Comparison of ENCODE assay signal across 1 cellular context in the genomic region with DNA sequence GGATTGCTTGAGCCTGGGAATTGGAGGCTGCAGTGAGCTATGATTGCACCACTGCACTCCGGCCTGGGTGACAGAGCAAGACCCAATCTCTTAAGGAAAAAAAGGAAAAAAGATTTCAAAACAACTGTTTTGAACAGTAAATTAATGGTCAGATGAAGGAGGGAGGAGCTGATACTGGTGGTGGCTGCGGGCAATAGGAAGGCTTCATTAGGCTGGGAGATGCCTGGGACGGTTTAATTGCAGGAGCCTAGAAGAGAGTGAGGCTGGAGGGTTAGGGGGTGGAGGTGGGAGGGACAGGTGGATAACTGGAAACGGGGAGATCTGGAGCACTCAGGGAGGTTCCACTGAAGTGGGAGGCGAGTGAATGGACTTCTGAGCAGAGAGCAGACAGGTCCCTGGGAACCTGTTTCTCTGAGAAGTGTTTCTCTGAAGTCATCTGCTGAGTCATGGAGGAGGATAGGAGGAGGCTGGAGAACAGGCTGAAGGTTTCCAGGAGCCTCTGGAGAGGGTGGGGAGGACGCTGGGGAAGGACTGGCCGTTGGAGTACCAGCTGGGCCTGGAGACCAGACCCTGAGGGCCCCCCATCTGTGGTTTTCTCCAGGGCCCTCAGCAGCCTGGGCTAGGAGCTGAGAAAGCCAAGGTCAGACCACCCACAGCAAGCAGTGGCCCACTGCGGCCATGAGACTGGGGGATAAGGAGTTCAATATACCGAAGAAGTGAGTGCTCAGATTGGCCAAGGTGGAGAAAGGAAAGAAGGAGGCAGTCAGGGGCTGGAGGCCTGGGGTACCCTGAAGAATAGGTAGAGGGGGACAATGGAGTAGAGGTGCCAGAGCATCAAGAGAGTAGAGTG.
A peak's percentile ranks its signal among the peaks of the same experiment; 100 is the strongest.
TF ChIP-seq lines count a peak whose summit lies in the region.

No MANE protein-coding gene starts in this region.

TF ChIP-seq in K562, 482 proteins besides CTCF, POLR2A, EP300 and RAD21 (continued from another document and continues in another):
- TF ChIP-seq, protein P1, sequence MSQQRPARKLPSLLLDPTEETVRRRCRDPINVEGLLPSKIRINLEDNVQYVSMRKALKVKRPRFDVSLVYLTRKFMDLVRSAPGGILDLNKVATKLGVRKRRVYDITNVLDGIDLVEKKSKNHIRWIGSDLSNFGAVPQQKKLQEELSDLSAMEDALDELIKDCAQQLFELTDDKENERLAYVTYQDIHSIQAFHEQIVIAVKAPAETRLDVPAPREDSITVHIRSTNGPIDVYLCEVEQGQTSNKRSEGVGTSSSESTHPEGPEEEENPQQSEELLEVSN (IDR thresholded peaks at IDR 0.05; ENCODE audit: borderline replicate concordance in 1 of 2, extremely low read depth in 1 of 2, insufficient read depth in 1 of 2, insufficient read length in 1 of 2, low read depth in 1 of 2, low read length in 1 of 2, poor library complexity in 1 of 2, severe bottlenecking in 1 of 2), result no peak
- TF ChIP-seq, protein P2, sequence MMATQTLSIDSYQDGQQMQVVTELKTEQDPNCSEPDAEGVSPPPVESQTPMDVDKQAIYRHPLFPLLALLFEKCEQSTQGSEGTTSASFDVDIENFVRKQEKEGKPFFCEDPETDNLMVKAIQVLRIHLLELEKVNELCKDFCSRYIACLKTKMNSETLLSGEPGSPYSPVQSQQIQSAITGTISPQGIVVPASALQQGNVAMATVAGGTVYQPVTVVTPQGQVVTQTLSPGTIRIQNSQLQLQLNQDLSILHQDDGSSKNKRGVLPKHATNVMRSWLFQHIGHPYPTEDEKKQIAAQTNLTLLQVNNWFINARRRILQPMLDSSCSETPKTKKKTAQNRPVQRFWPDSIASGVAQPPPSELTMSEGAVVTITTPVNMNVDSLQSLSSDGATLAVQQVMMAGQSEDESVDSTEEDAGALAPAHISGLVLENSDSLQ (IDR thresholded peaks at IDR 0.05), result peak; percentile 57; the same call in 1 of the 2 replicates
- TF ChIP-seq CXXC5 (CRISPR knock-in tag; IDR thresholded peaks at IDR 0.05) (peak; percentile 66), SMAD4 (CRISPR knock-in tag; conservative IDR thresholded peaks at IDR 0.05) (peak; percentile 86), ZNF174 (CRISPR knock-in tag; IDR thresholded peaks at IDR 0.05) (no peak), ZNF324 (CRISPR knock-in tag; IDR thresholded peaks at IDR 0.05) (0 out of 2 replicates have a peak, but pooled peaks have one; percentile 28), PHB2 (IDR thresholded peaks at IDR 0.05; ENCODE audit: low read depth) (0 out of 2 replicates have a peak, but pooled peaks have one; percentile 36), TEAD1 (CRISPR knock-in tag; IDR thresholded peaks at IDR 0.05) (no peak), ARHGAP35 (IDR thresholded peaks at IDR 0.05; ENCODE audit: partially characterized antibody) (peak; percentile 64), EHMT2 (IDR thresholded peaks at IDR 0.05) (no peak), ZFP36 (IDR thresholded peaks at IDR 0.05; ENCODE audit: low read depth, low read length, partially characterized antibody) (peak; percentile 44), ZNF436 (CRISPR knock-in tag; IDR thresholded peaks at IDR 0.05) (no peak), PHF8 (IDR thresholded peaks at IDR 0.05; ENCODE audit: borderline replicate concordance, low read length) (peak; percentile 50; the same call in 1 of the 2 replicates), ASH1L (IDR thresholded peaks at IDR 0.05; ENCODE audit: borderline replicate concordance, low read depth, partially characterized antibody) (peak; percentile 20), ZNF347 (CRISPR knock-in tag; IDR thresholded peaks at IDR 0.05; ENCODE audit: low read depth) (no peak), ZNF644 (tag; IDR thresholded peaks at IDR 0.05; ENCODE audit: low read depth) (peak; percentile 83; the same call in 1 of the 2 replicates), YBX1 (IDR thresholded peaks at IDR 0.05) (no peak), ZNF316 (IDR thresholded peaks at IDR 0.05) (peak; percentile 99), ARID1B (IDR thresholded peaks at IDR 0.05) (peak; percentile 88), TAF1 (IDR thresholded peaks at IDR 0.05; ENCODE audit: control insufficient read depth, extremely low read depth, insufficient read depth, low read length, severe bottlenecking) (peak; percentile 72), ZNF23 (CRISPR knock-in tag; IDR thresholded peaks at IDR 0.05) (no peak), FOXJ2 (tag; IDR thresholded peaks at IDR 0.05) (no peak), NONO (IDR thresholded peaks at IDR 0.05; ENCODE audit: low read depth in 2 of 2, low read length in 1 of 2) (peak in 1 of 2 experiments; percentile 66; a peak in 1 of 4 replicates), TCF7L2 (IDR thresholded peaks at IDR 0.05; ENCODE audit: low read depth, low read length) (no peak), NFE2 (IDR thresholded peaks at IDR 0.05; ENCODE audit: low read depth) (peak; percentile 100)
- TF ChIP-seq, protein P3, sequence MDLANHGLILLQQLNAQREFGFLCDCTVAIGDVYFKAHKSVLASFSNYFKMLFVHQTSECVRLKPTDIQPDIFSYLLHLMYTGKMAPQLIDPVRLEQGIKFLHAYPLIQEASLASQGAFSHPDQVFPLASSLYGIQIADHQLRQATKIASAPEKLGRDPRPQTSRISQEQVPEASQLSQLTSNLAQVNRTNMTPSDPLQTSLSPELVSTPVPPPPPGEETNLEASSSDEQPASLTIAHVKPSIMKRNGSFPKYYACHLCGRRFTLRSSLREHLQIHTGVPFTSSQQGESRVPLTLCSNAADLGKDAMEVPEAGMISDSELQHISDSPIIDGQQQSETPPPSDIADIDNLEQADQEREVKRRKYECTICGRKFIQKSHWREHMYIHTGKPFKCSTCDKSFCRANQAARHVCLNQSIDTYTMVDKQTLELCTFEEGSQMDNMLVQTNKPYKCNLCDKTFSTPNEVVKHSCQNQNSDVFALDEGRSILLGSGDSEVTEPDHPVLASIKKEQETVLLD (IDR thresholded peaks at IDR 0.05), result peak; percentile 67; the same call in 1 of the 2 replicates
- TF ChIP-seq, protein P4, sequence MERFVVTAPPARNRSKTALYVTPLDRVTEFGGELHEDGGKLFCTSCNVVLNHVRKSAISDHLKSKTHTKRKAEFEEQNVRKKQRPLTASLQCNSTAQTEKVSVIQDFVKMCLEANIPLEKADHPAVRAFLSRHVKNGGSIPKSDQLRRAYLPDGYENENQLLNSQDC (CRISPR knock-in tag; IDR thresholded peaks at IDR 0.05), result 0 out of 2 replicates have a peak, but pooled peaks have one; percentile 36
- TF ChIP-seq, protein P5, sequence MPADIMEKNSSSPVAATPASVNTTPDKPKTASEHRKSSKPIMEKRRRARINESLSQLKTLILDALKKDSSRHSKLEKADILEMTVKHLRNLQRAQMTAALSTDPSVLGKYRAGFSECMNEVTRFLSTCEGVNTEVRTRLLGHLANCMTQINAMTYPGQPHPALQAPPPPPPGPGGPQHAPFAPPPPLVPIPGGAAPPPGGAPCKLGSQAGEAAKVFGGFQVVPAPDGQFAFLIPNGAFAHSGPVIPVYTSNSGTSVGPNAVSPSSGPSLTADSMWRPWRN (IDR thresholded peaks at IDR 0.05; ENCODE audit: low read depth), result peak; percentile 49; the same call in 1 of the 2 replicates
- TF ChIP-seq, protein P6, sequence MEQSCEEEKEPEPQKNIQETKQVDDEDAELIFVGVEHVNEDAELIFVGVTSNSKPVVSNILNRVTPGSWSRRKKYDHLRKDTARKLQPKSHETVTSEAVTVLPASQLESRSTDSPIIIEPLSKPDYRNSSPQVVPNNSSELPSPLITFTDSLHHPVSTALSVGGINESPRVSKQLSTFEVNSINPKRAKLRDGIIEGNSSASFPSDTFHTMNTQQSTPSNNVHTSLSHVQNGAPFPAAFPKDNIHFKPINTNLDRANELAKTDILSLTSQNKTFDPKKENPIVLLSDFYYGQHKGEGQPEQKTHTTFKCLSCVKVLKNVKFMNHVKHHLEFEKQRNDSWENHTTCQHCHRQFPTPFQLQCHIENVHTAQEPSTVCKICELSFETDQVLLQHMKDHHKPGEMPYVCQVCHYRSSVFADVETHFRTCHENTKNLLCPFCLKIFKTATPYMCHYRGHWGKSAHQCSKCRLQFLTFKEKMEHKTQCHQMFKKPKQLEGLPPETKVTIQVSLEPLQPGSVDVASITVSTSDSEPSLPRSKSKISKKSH (CRISPR knock-in tag; IDR thresholded peaks at IDR 0.05), result no peak
- TF ChIP-seq, protein P7, sequence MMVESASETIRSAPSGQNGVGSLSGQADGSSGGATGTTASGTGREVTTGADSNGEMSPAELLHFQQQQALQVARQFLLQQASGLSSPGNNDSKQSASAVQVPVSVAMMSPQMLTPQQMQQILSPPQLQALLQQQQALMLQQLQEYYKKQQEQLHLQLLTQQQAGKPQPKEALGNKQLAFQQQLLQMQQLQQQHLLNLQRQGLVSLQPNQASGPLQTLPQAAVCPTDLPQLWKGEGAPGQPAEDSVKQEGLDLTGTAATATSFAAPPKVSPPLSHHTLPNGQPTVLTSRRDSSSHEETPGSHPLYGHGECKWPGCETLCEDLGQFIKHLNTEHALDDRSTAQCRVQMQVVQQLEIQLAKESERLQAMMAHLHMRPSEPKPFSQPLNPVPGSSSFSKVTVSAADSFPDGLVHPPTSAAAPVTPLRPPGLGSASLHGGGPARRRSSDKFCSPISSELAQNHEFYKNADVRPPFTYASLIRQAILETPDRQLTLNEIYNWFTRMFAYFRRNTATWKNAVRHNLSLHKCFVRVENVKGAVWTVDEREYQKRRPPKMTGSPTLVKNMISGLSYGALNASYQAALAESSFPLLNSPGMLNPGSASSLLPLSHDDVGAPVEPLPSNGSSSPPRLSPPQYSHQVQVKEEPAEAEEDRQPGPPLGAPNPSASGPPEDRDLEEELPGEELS (CRISPR knock-in tag; IDR thresholded peaks at IDR 0.05; ENCODE audit: borderline replicate concordance), result 0 out of 2 replicates have a peak, but pooled peaks have one; percentile 64
- TF ChIP-seq, protein P8, sequence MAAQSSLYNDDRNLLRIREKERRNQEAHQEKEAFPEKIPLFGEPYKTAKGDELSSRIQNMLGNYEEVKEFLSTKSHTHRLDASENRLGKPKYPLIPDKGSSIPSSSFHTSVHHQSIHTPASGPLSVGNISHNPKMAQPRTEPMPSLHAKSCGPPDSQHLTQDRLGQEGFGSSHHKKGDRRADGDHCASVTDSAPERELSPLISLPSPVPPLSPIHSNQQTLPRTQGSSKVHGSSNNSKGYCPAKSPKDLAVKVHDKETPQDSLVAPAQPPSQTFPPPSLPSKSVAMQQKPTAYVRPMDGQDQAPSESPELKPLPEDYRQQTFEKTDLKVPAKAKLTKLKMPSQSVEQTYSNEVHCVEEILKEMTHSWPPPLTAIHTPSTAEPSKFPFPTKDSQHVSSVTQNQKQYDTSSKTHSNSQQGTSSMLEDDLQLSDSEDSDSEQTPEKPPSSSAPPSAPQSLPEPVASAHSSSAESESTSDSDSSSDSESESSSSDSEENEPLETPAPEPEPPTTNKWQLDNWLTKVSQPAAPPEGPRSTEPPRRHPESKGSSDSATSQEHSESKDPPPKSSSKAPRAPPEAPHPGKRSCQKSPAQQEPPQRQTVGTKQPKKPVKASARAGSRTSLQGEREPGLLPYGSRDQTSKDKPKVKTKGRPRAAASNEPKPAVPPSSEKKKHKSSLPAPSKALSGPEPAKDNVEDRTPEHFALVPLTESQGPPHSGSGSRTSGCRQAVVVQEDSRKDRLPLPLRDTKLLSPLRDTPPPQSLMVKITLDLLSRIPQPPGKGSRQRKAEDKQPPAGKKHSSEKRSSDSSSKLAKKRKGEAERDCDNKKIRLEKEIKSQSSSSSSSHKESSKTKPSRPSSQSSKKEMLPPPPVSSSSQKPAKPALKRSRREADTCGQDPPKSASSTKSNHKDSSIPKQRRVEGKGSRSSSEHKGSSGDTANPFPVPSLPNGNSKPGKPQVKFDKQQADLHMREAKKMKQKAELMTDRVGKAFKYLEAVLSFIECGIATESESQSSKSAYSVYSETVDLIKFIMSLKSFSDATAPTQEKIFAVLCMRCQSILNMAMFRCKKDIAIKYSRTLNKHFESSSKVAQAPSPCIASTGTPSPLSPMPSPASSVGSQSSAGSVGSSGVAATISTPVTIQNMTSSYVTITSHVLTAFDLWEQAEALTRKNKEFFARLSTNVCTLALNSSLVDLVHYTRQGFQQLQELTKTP (IDR thresholded peaks at IDR 0.05; ENCODE audit: low read depth in 1 of 2, partially characterized antibody in 2 of 2), result peak in 1 of 2 experiments; percentile 62
- TF ChIP-seq, protein P9, sequence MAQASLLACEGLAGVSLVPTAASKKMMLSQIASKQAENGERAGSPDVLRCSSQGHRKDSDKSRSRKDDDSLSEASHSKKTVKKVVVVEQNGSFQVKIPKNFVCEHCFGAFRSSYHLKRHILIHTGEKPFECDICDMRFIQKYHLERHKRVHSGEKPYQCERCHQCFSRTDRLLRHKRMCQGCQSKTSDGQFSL (CRISPR knock-in tag; IDR thresholded peaks at IDR 0.05), result 0 out of 2 replicates have a peak, but pooled peaks have one; percentile 29
- TF ChIP-seq, protein P9 (tag; IDR thresholded peaks at IDR 0.05), result no peak
- TF ChIP-seq, protein P10, sequence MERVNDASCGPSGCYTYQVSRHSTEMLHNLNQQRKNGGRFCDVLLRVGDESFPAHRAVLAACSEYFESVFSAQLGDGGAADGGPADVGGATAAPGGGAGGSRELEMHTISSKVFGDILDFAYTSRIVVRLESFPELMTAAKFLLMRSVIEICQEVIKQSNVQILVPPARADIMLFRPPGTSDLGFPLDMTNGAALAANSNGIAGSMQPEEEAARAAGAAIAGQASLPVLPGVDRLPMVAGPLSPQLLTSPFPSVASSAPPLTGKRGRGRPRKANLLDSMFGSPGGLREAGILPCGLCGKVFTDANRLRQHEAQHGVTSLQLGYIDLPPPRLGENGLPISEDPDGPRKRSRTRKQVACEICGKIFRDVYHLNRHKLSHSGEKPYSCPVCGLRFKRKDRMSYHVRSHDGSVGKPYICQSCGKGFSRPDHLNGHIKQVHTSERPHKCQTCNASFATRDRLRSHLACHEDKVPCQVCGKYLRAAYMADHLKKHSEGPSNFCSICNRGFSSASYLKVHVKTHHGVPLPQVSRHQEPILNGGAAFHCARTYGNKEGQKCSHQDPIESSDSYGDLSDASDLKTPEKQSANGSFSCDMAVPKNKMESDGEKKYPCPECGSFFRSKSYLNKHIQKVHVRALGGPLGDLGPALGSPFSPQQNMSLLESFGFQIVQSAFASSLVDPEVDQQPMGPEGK (CRISPR knock-in tag; IDR thresholded peaks at IDR 0.05; ENCODE audit: borderline replicate concordance), result no peak
- TF ChIP-seq, protein P11, sequence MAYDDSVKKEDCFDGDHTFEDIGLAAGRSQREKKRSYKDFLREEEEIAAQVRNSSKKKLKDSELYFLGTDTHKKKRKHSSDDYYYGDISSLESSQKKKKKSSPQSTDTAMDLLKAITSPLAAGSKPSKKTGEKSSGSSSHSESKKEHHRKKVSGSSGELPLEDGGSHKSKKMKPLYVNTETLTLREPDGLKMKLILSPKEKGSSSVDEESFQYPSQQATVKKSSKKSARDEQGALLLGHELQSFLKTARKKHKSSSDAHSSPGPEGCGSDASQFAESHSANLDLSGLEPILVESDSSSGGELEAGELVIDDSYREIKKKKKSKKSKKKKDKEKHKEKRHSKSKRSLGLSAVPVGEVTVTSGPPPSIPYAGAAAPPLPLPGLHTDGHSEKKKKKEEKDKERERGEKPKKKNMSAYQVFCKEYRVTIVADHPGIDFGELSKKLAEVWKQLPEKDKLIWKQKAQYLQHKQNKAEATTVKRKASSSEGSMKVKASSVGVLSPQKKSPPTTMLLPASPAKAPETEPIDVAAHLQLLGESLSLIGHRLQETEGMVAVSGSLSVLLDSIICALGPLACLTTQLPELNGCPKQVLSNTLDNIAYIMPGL (CRISPR knock-in tag; IDR thresholded peaks at IDR 0.05), result no peak
